ENCODE assay signal across 15 cellular contexts in genomic region chr14:31829256-31829923, GRCh38.
DNase-seq lines count a peak whose midpoint lies in the region; ATAC-seq, FAIRE-seq and TF ChIP-seq lines count a peak whose summit lies in the region.
"Had no signal": no experiment of that assay in that cellular context is flagged by ENCODE, and none has a peak within 500 bp of the region (broad histone marks: within the 10 kb centered on the region; RNA-seq: fewer than 3 reads in every experiment).

No MANE protein-coding gene starts in this region.

- H3K4me3 Mint-ChIP-seq in HFFc6 = no peak overlapping the region
- no peak overlapping the region for H3K4me3 Mint-ChIP-seq in astrocyte (ENCODE audit: unreplicated experiment)
- H3K4me3 Mint-ChIP-seq: activated CD4-positive, alpha-beta T cell treated with anti-CD3 and anti-CD28 coated beads, Interleukin-2, amount 10 ng/mL, durations not matched to agents 24 days and 14 days had no signal

- H3K27ac ChIP-seq in A673 (ENCODE audit: low read depth, low read length, poor library complexity, severe bottlenecking) (no peak overlapping the region), astrocyte (ENCODE audit: low read depth, low read length) (peak overlapping the region; percentile 54)
- no peak overlapping the region for H3K27ac ChIP-seq in effector memory CD4-positive, alpha-beta T cell (ENCODE audit: insufficient read depth, low read length, poor library complexity, severe bottlenecking)
- H3K27ac ChIP-seq: neutrophil, vagina had no signal

- H3K4me3 ChIP-seq in A673 (ENCODE audit: low read depth, low read length, poor library complexity, severe bottlenecking) = no peak overlapping the region
- no peak overlapping the region for H3K4me3 ChIP-seq in astrocyte (ENCODE audit: insufficient read depth, low read depth, low read length)
- H3K4me3 ChIP-seq in effector memory CD4-positive, alpha-beta T cell (ENCODE audit: insufficient read depth, low read depth, low read length, poor library complexity, severe bottlenecking) = no peak overlapping the region
- H3K4me3 ChIP-seq: vagina had no signal

- no peak for FAIRE-seq in astrocyte (lab: Jason Lieb, UNC)

- no peak overlapping the region for H3K4me2 ChIP-seq in astrocyte (ENCODE audit: low read length)

- TF ChIP-seq CTCF in A673 (conservative IDR thresholded peaks at IDR 0.05; ENCODE audit: low read depth, low read length) (no peak), HFFc6 (IDR thresholded peaks at IDR 0.05) (no peak), astrocyte (IDR thresholded peaks at IDR 0.05; ENCODE audit: insufficient read depth, low read depth, low read length) (no peak)

- ATAC-seq in HG02642 (IDR thresholded peaks at IDR 0.05; ENCODE audit: poor library complexity, unreplicated experiment) (no peak), HG03095 (IDR thresholded peaks at IDR 0.05; ENCODE audit: unreplicated experiment) (no peak), HG03108 (IDR thresholded peaks at IDR 0.05; ENCODE audit: unreplicated experiment) (no peak)

- H3K4me1 ChIP-seq in A673 (ENCODE audit: insufficient read depth, low read length, poor library complexity, severe bottlenecking) = peaks cover 4% of the 10 kb centered on the region
- peaks cover 6% of the 10 kb centered on the region for H3K4me1 ChIP-seq in astrocyte (ENCODE audit: insufficient read depth, low read length)
- no peaks in the 10 kb centered on the region for H3K4me1 ChIP-seq in effector memory CD4-positive, alpha-beta T cell (ENCODE audit: control insufficient read depth, insufficient read depth, low read length, poor library complexity, severe bottlenecking)

- no TSS peak for BruUV-seq in A673 (replicated peaks; lab: Mats Ljungman, UMichigan)

- peaks cover 17% of the 10 kb centered on the region for H3K4me1 Mint-ChIP-seq in HFFc6 (ENCODE audit: low read depth)
- H3K4me1 Mint-ChIP-seq in astrocyte (ENCODE audit: low read depth, unreplicated experiment) = no peaks in the 10 kb centered on the region
- H3K4me1 Mint-ChIP-seq: activated CD4-positive, alpha-beta T cell treated with anti-CD3 and anti-CD28 coated beads, Interleukin-2, amount 10 ng/mL, durations not matched to agents 24 days and 14 days had no signal

- H3K36me3 ChIP-seq in A673 (ENCODE audit: insufficient read depth, low read length, poor library complexity, severe bottlenecking) = no peaks in the 10 kb centered on the region
- H3K36me3 ChIP-seq in astrocyte (ENCODE audit: insufficient read depth, low read length) = no peaks in the 10 kb centered on the region
- no peaks in the 10 kb centered on the region for H3K36me3 ChIP-seq in effector memory CD4-positive, alpha-beta T cell (ENCODE audit: control insufficient read depth, insufficient read depth, low read length)
- H3K36me3 ChIP-seq: neutrophil, vagina had no signal

- POLR2A ChIA-PET in A673 (lab: Charles Lee; ENCODE audit: low non-redundant PET) = no interaction called here

- CTCF ChIA-PET in A673 (lab: Charles Lee) = no interaction called here

- H4K20me1 ChIP-seq in astrocyte (ENCODE audit: insufficient read depth, low read length) = no peaks in the 10 kb centered on the region

- H2AFZ ChIP-seq in astrocyte (ENCODE audit: low read depth, low read length) = no peak overlapping the region

- no peak overlapping the region for H3K9ac ChIP-seq in astrocyte (ENCODE audit: low read length)

- peak overlapping the region; percentile 62 for H3K27ac Mint-ChIP-seq in HFFc6
- H3K27ac Mint-ChIP-seq in astrocyte (ENCODE audit: unreplicated experiment) = no peak overlapping the region
- H3K27ac Mint-ChIP-seq: activated CD4-positive, alpha-beta T cell treated with anti-CD3 and anti-CD28 coated beads, Interleukin-2, amount 10 ng/mL, durations not matched to agents 24 days and 14 days had no signal

- H3K27me3 ChIP-seq in A673 (replicated peaks; ENCODE audit: insufficient read depth, low read depth, low read length, poor library complexity) (no peaks in the 10 kb centered on the region), astrocyte (ENCODE audit: insufficient read depth, low read length) (no peaks in the 10 kb centered on the region)
- H3K27me3 ChIP-seq in effector memory CD4-positive, alpha-beta T cell (replicated peaks; ENCODE audit: control insufficient read depth, insufficient read depth, low read length, poor library complexity, severe bottlenecking) = no peaks in the 10 kb centered on the region
- H3K27me3 ChIP-seq: neutrophil, vagina had no signal

- intact Hi-C loops in A673 (cut with micrococcal nuclease; ENCODE audit: unreplicated experiment) = no loop called here

- H3K9me3 Mint-ChIP-seq in HFFc6 (no peaks in the 10 kb centered on the region), astrocyte (ENCODE audit: unreplicated experiment) (no peaks in the 10 kb centered on the region)
- H3K9me3 Mint-ChIP-seq: activated CD4-positive, alpha-beta T cell treated with anti-CD3 and anti-CD28 coated beads, Interleukin-2, amount 10 ng/mL, durations not matched to agents 24 days and 14 days had no signal

- H3K36me3 Mint-ChIP-seq in HFFc6 (ENCODE audit: low read depth) (no peaks in the 10 kb centered on the region), astrocyte (ENCODE audit: low read depth, unreplicated experiment) (peaks cover 2% of the 10 kb centered on the region)

- H3K27me3 Mint-ChIP-seq in HFFc6 (ENCODE audit: insufficient read depth) (no peaks in the 10 kb centered on the region), astrocyte (ENCODE audit: low read depth, unreplicated experiment) (no peaks in the 10 kb centered on the region)
- H3K27me3 Mint-ChIP-seq: activated CD4-positive, alpha-beta T cell treated with anti-CD3 and anti-CD28 coated beads, Interleukin-2, amount 10 ng/mL, durations not matched to agents 24 days and 14 days had no signal

- DNase-seq in A673 (ENCODE audit: low spot score) = peak; percentile 54
- peak; percentile 71 for DNase-seq in HFFc6
- DNase-seq in astrocyte (ENCODE audit: low read depth) = peak; percentile 72
- DNase-seq in glomerular visceral epithelial cell (ENCODE audit: extremely low spot score) = peak; percentile 44
- no peak for DNase-seq in effector memory CD4-positive, alpha-beta T cell
- DNase-seq: activated CD4-positive, alpha-beta T cell treated with anti-CD3 and anti-CD28 coated beads, Interleukin-2, amount 10 ng/mL, durations not matched to agents 24 days and 14 days; left cardiac atrium; NCI-H1105; NCI-H526 treated with DMSO at 0.1 percent for 48 hours; stimulated activated CD4-positive, alpha-beta T cell treated with anti-CD3 and anti-CD28 coated beads, Interleukin-15, amount 100 ng/mL, for 24 hours had no signal

- H3K9me3 ChIP-seq in A673 (ENCODE audit: low read depth, low read length, poor library complexity, severe bottlenecking) (no peaks in the 10 kb centered on the region), astrocyte (ENCODE audit: insufficient read depth, low read depth, low read length) (no peaks in the 10 kb centered on the region)
- no peaks in the 10 kb centered on the region for H3K9me3 ChIP-seq in effector memory CD4-positive, alpha-beta T cell (ENCODE audit: control insufficient read depth, low read length)
- H3K9me3 ChIP-seq: neutrophil, vagina had no signal

- no peaks in the 10 kb centered on the region for H3K79me2 ChIP-seq in astrocyte (ENCODE audit: insufficient read depth, low read length)

Comparison
In these comparisons a context has a peak if more than half of its experiments do, and no peak if none do; other contexts are left out.
1. DNase-seq: peak in A673 (single experiment), HFFc6 (single experiment), astrocyte (single experiment) and glomerular visceral epithelial cell (single experiment); none in effector memory CD4-positive, alpha-beta T cell (0 of 3).